Comparison of ENCODE assay signal across 1 cellular context in the genomic region with DNA sequence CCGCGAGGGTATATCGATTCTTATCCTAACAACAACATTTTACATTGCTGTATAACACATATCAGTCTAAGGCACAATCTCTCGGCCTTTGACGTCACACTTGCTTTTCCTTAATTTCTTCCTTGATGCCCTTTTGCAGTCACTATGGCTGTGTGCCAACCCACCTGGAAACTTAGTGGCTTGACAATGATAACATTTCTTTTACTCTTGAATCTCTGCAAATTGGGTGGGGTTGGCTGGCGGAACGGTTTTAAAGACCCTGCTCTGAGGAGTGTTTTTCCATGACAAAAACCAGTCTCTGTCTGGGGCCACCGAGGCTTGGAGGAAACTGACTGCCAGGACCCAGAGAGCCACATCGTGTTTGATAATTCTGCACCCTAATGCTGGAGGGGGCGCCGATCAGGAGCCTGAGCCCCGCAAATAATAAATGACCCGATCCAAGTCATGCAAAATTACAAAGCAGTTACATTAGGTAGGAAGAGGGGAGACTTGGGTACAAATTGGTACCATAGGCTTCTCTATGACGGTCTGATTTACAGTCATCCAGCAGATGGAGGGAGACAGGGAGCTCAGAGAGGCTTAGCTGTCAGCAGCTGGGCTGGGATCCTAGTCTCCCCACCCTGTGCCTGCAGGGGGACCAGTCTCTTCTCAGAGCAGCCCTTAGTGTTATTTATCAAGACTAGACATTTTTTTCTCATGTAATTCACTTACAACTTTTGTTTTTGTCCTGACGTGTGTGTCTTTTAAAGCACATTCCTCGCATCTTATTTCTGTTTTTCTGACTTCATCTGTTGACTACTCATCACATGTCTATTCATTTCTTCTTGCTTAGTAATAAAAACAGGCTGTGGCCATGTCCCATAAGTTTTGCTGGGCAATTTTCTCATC.
TF ChIP-seq lines count a peak whose summit lies in the region.

No MANE protein-coding gene starts in this region.

TF ChIP-seq in GM23338, 12 proteins besides CTCF, POLR2A, EP300 and RAD21 (continued from another document):
- no peak for TF ChIP-seq ZNF462 (CRISPR knock-in tag; IDR thresholded peaks at IDR 0.05)
- no peak for TF ChIP-seq JUNB (IDR thresholded peaks at IDR 0.05; ENCODE audit: unreplicated experiment)
